In genomic region chr16:71472041-71472440, GRCh38 we compare ENCODE assay signal across 26 cellular contexts. TPM values are rescaled to one million over a fixed set of nuclear protein-coding genes. Genes with fewer than 3 reads are reported as not detected.
DNase-seq lines count a peak whose midpoint lies in the region; ATAC-seq, FAIRE-seq and TF ChIP-seq lines count a peak whose summit lies in the region.
"Had no signal": no experiment of that assay in that cellular context is flagged by ENCODE, and none has a peak within 500 bp of the region (broad histone marks: within the 10 kb centered on the region; RNA-seq: fewer than 3 reads in every experiment).

No MANE protein-coding gene starts in this region.

- CTCF ChIA-PET in WTC11 (lab: Charles Lee), result no interaction called here

- H3K79me2 ChIP-seq in ACC112 (ENCODE audit: control insufficient read depth, insufficient read depth, low read length, unreplicated experiment) (no peaks in the 10 kb centered on the region), GM23248 (ENCODE audit: insufficient read depth) (no peaks in the 10 kb centered on the region), astrocyte (ENCODE audit: insufficient read depth, low read length) (no peaks in the 10 kb centered on the region)

- POLR2A ChIA-PET in WTC11 (lab: Charles Lee), result no interaction called here

- H3K27me3 ChIP-seq in ACC112 (ENCODE audit: insufficient read depth, low read length) (no peaks in the 10 kb centered on the region), GM23248 (replicated peaks; ENCODE audit: insufficient read depth) (no peaks in the 10 kb centered on the region), astrocyte (ENCODE audit: insufficient read depth, low read length) (no peaks in the 10 kb centered on the region), SJCRH30 (no peaks in the 10 kb centered on the region)
- H3K27me3 ChIP-seq: BE2C; BLaER1 treated with 17β-estradiol and CSF1 and Interleukin-3, amounts not matched to agents 10 nM and 100 nM had no signal

- in situ Hi-C loops in GM23248 (cut with MboI), result no loop called here

- H3K4me2 ChIP-seq in GM23248 (ENCODE audit: unreplicated experiment), result no peak overlapping the region
- no peak overlapping the region for H3K4me2 ChIP-seq in astrocyte (ENCODE audit: low read length)
- H3K4me2 ChIP-seq: BLaER1 treated with 17β-estradiol and CSF1 and Interleukin-3, amounts not matched to agents 10 nM and 100 nM had no signal

- H3K4me1 ChIP-seq in ACC112 (ENCODE audit: control insufficient read depth, insufficient read depth, low read length, unreplicated experiment), result peaks cover 41% of the 10 kb centered on the region
- H3K4me1 ChIP-seq in GM23248 (ENCODE audit: insufficient read depth), result peaks cover 24% of the 10 kb centered on the region
- peaks cover 17% of the 10 kb centered on the region for H3K4me1 ChIP-seq in astrocyte (ENCODE audit: insufficient read depth, low read length)
- no peaks in the 10 kb centered on the region for H3K4me1 ChIP-seq in SJCRH30
- H3K4me1 ChIP-seq: BE2C; BLaER1 treated with 17β-estradiol and CSF1 and Interleukin-3, amounts not matched to agents 10 nM and 100 nM; HAP-1 had no signal

- H3K27ac ChIP-seq in ACC112 (ENCODE audit: low read depth, low read length) (peak overlapping the region; percentile 95), GM23248 (no peak overlapping the region), astrocyte (ENCODE audit: low read depth, low read length) (no peak overlapping the region), SJCRH30 (no peak overlapping the region)
- H3K27ac ChIP-seq: 22Rv1; BLaER1 treated with 17β-estradiol and CSF1 and Interleukin-3, amounts not matched to agents 10 nM and 100 nM had no signal

- H3K4me3 ChIP-seq in ACC112 (ENCODE audit: low read depth, low read length) (no peak overlapping the region), GM23248 (no peak overlapping the region), astrocyte (ENCODE audit: insufficient read depth, low read depth, low read length) (no peak overlapping the region), foreskin fibroblast (ENCODE audit: low read depth in 1 of 2, low read length in 2 of 2) (no peak overlapping the region), SJCRH30 (no peak overlapping the region)
- H3K4me3 ChIP-seq: BLaER1 treated with 17β-estradiol and CSF1 and Interleukin-3, amounts not matched to agents 10 nM and 100 nM; HAP-1 had no signal

- H3K9me2 ChIP-seq in GM23248 (ENCODE audit: insufficient read depth), result no peaks in the 10 kb centered on the region

- H3K4me1 Mint-ChIP-seq in astrocyte (ENCODE audit: low read depth, unreplicated experiment), result peaks cover 30% of the 10 kb centered on the region
- no peaks in the 10 kb centered on the region for H3K4me1 Mint-ChIP-seq in WTC11
- H3K4me1 Mint-ChIP-seq: CD14-positive monocyte; CD8-positive, alpha-beta memory T cell had no signal

- H3K4me3 Mint-ChIP-seq in astrocyte (ENCODE audit: unreplicated experiment) (peak overlapping the region; percentile 1), WTC11 (no peak overlapping the region)
- H3K4me3 Mint-ChIP-seq: CD14-positive monocyte; CD4-positive, alpha-beta T cell; CD8-positive, alpha-beta memory T cell; HFFc6 had no signal

- peaks cover 31% of the 10 kb centered on the region for H3F3A ChIP-seq in GM23248 (ENCODE audit: insufficient read depth)

- peaks cover 19% of the 10 kb centered on the region for H3K36me3 ChIP-seq in ACC112 (ENCODE audit: insufficient read depth, low read length)
- H3K36me3 ChIP-seq in GM23248 (ENCODE audit: low read depth), result peaks cover 12% of the 10 kb centered on the region
- H3K36me3 ChIP-seq in astrocyte (ENCODE audit: insufficient read depth, low read length), result peaks cover 5% of the 10 kb centered on the region
- H3K36me3 ChIP-seq in SJCRH30, result no peaks in the 10 kb centered on the region
- H3K36me3 ChIP-seq: BE2C, HAP-1 had no signal

- H3K9me3 Mint-ChIP-seq in astrocyte (ENCODE audit: unreplicated experiment) (peaks cover 11% of the 10 kb centered on the region), WTC11 (no peaks in the 10 kb centered on the region)
- H3K9me3 Mint-ChIP-seq: CD14-positive monocyte; CD4-positive, alpha-beta T cell; CD8-positive, alpha-beta memory T cell had no signal

- peak overlapping the region; percentile 90 for H3K27ac Mint-ChIP-seq in astrocyte (ENCODE audit: unreplicated experiment)
- H3K27ac Mint-ChIP-seq in WTC11, result no peak overlapping the region
- H3K27ac Mint-ChIP-seq: CD4-positive, alpha-beta T cell; HFFc6 had no signal

- peak; percentile 14 for DNase-seq in GM23248
- no peak for DNase-seq in astrocyte (ENCODE audit: low read depth)
- DNase-seq in foreskin fibroblast, result peak; percentile 28 to 40
- no peak for DNase-seq in SKM-1 treated with dmso at 0.1 percent for 144 hours (lab: John Stamatoyannopoulos, UW; ENCODE audit: unreplicated experiment)
- DNase-seq in SJCRH30, result no peak
- no peak for DNase-seq in WTC11 (ENCODE audit: low spot score)
- DNase-seq in activated CD4-positive, alpha-beta T cell treated with anti-CD3 and anti-CD28 coated beads, Interleukin-2, amount 50 U/mL, for 1 hour, result no peak
- DNase-seq: ACHN; AML-193; BE2C; CD4-positive, alpha-beta T cell; CD8-positive, alpha-beta memory T cell; DMS 273 treated with DMSO at 0.1 percent for 48 hours; DMS79; GOT3; HFFc6 had no signal

- H3K27me3 Mint-ChIP-seq in astrocyte (ENCODE audit: low read depth, unreplicated experiment) (no peaks in the 10 kb centered on the region), WTC11 (ENCODE audit: low read depth) (no peaks in the 10 kb centered on the region; the same call in 1 of the 2 replicates)
- H3K27me3 Mint-ChIP-seq: CD4-positive, alpha-beta T cell had no signal

- no peaks in the 10 kb centered on the region for H4K20me1 ChIP-seq in GM23248 (ENCODE audit: insufficient read depth)
- H4K20me1 ChIP-seq in astrocyte (ENCODE audit: insufficient read depth, low read length), result no peaks in the 10 kb centered on the region

- H3K9ac ChIP-seq in GM23248 (no peak overlapping the region), astrocyte (ENCODE audit: low read length) (no peak overlapping the region)
- H3K9ac ChIP-seq: BLaER1 treated with 17β-estradiol and CSF1 and Interleukin-3, amounts not matched to agents 10 nM and 100 nM had no signal

- ATAC-seq in WTC11, result no peak

- H3K36me3 Mint-ChIP-seq in astrocyte (ENCODE audit: low read depth, unreplicated experiment) (peaks cover 14% of the 10 kb centered on the region), WTC11 (no peaks in the 10 kb centered on the region)

- no peak for FAIRE-seq in astrocyte (lab: Jason Lieb, UNC)
- FAIRE-seq: A204.1, D721Med, G401.6, GM18507, H54 had no signal

- TF ChIP-seq CTCF in astrocyte (IDR thresholded peaks at IDR 0.05; ENCODE audit: insufficient read depth, low read depth, low read length) (no peak), foreskin fibroblast (IDR thresholded peaks at IDR 0.05; ENCODE audit: low read depth, low read length) (no peak), WTC11 (IDR thresholded peaks at IDR 0.05) (no peak)

- H3K9me3 ChIP-seq in GM23248 (ENCODE audit: low read depth) (no peaks in the 10 kb centered on the region), astrocyte (ENCODE audit: insufficient read depth, low read depth, low read length) (peaks cover 15% of the 10 kb centered on the region), SJCRH30 (replicated peaks) (no peaks in the 10 kb centered on the region)
- H3K9me3 ChIP-seq: BE2C; BLaER1 treated with 17β-estradiol and CSF1 and Interleukin-3, amounts not matched to agents 10 nM and 100 nM; HAP-1 had no signal

- WGBS in GM23248 (ENCODE audit: low coverage in 1 of 2, low lambda C conversion rate in 2 of 2, missing lambda C conversion rate in 2 of 2), 2 experiments, result 63 to 70% methylated on average over 2 of the region's 2 CpGs

- H2AFZ ChIP-seq in ACC112 (ENCODE audit: low read length, unreplicated experiment) (no peak overlapping the region), GM23248 (no peak overlapping the region), astrocyte (ENCODE audit: low read depth, low read length) (no peak overlapping the region)

TF ChIP-seq in WTC11, 78 proteins besides CTCF, POLR2A, EP300 and RAD21 (continues in another document):
- TF ChIP-seq E2F1 (CRISPR knock-in tag; IDR thresholded peaks at IDR 0.05) (no peak), NR2C2 (CRISPR knock-in tag; IDR thresholded peaks at IDR 0.05) (no peak)

RNA-seq across cellular contexts. Expression of gene ZNF23, which starts 10.0 kb away (rescaled TPM):
- total RNA-seq in GM23248 (2014; rRNA removed; shearing (Covaris generic)), result 10.9 and 12.1 TPM in 2 replicates
- polyA plus RNA-seq in GM23248 (2016; fragmentation: Nextera tagmentation; extraction: Ambion mirVana), result 14.2 and 15.3 TPM in 2 replicates
- total RNA-seq in astrocyte (10.9 and 12.4 TPM in 2 replicates), WTC11 (2021) (9.6 to 11.6 TPM (median 10.5 TPM) in 3 replicates)
- total RNA-seq in SJCRH30 (2014; rRNA removed; shearing (Covaris generic)), result 4.4 and 6.2 TPM in 2 replicates

RNA-seq across cellular contexts. Expression of gene ZNF19, which starts 17.1 kb away (rescaled TPM):
- 1.3 and 1.4 TPM in 2 replicates for total RNA-seq in GM23248 (2014; rRNA removed; shearing (Covaris generic))
- polyA plus RNA-seq in GM23248 (2016; fragmentation: Nextera tagmentation; extraction: Ambion mirVana), result 0.85 and 1.7 TPM in 2 replicates
- total RNA-seq in astrocyte (2.8 and 2.9 TPM in 2 replicates), WTC11 (2021) (3.3 to 4.3 TPM (median 3.5 TPM) in 3 replicates)
- total RNA-seq in SJCRH30 (2014; rRNA removed; shearing (Covaris generic)), result 1.1 and 2.4 TPM in 2 replicates

RNA-seq across cellular contexts. Expression of gene TLE7, which starts 30.2 kb away (rescaled TPM):
- not detected in 2 replicates for total RNA-seq in GM23248 (2014; rRNA removed; shearing (Covaris generic))
- not detected in 2 replicates for polyA plus RNA-seq in GM23248 (2016; fragmentation: Nextera tagmentation; extraction: Ambion mirVana)
- total RNA-seq in astrocyte (not detected in 2 replicates), WTC11 (2021) (0.23 to 0.62 TPM (median 0.55 TPM) in 3 replicates)
- total RNA-seq in SJCRH30 (2014; rRNA removed; shearing (Covaris generic)), result not detected in 2 replicates
- total RNA-seq: CD4-positive, alpha-beta T cell; CD8-positive, alpha-beta memory T cell; HFFc6 had no signal
- polyA plus RNA-seq: CD14-positive monocyte; CD8-positive, alpha-beta memory T cell had no signal

RNA-seq across cellular contexts. Expression of gene CHST4, which starts 54.2 kb away (rescaled TPM):
- not detected in 2 replicates for total RNA-seq in GM23248 (2014; rRNA removed; shearing (Covaris generic))
- not detected in 2 replicates for polyA plus RNA-seq in GM23248 (2016; fragmentation: Nextera tagmentation; extraction: Ambion mirVana)
- 0.09 TPM in 1 of 2 replicates, not detected in the other for total RNA-seq in astrocyte
- 0.61 and 0.71 TPM in 2 replicates for total RNA-seq in SJCRH30 (2014; rRNA removed; shearing (Covaris generic))
- total RNA-seq in WTC11 (2021), result 9.9 to 12.8 TPM (median 12.0 TPM) in 3 replicates
- total RNA-seq: CD4-positive, alpha-beta T cell; CD8-positive, alpha-beta memory T cell; HFFc6 had no signal
- polyA plus RNA-seq: CD14-positive monocyte; CD8-positive, alpha-beta memory T cell had no signal

Comparison
In these comparisons a context has a peak if more than half of its experiments do, and no peak if none do; other contexts are left out.
1. DNase-seq: peak in GM23248 (single experiment) and foreskin fibroblast (2 of 2); none in astrocyte (single experiment), SKM-1 treated with dmso at 0.1 percent for 144 hours (single experiment), SJCRH30 (0 of 2), WTC11 (single experiment) and activated CD4-positive, alpha-beta T cell treated with anti-CD3 and anti-CD28 coated beads, Interleukin-2, amount 50 U/mL, for 1 hour (single experiment).